In genomic region chr2:70019096-70019495, GRCh38 we compare ENCODE assay signal across 21 cellular contexts.
"Had no signal": no experiment of that assay in that cellular context is flagged by ENCODE, and none has a peak within 500 bp of the region (broad histone marks: within the 10 kb centered on the region; RNA-seq: fewer than 3 reads in every experiment).

No MANE protein-coding gene starts in this region.

- H3K36me3 ChIP-seq: transverse colon had no signal

- FAIRE-seq: colon, endometrium, frontal cortex, keratinocyte had no signal

- ATAC-seq: activated CD4-positive, CD25-positive, alpha-beta regulatory T cell treated with anti-CD3 and anti-CD28 coated beads, Interleukin-2, amount 50 U/mL, for 24 hours; body of pancreas; stimulated activated naive CD8-positive, alpha-beta T cell treated with anti-CD3 and anti-CD28 coated beads, Interleukin-15, amount 100 ng/mL, for 72 hours had no signal

- H3K27ac ChIP-seq: suprapubic skin, transverse colon had no signal

- H3K27me3 Mint-ChIP-seq: progenitor cell of endocrine pancreas; stimulated activated naive CD8-positive, alpha-beta T cell treated with anti-CD3 and anti-CD28 coated beads, Interleukin-15, amount 100 ng/mL, for 72 hours had no signal

- H3K4me3 ChIP-seq: body of pancreas, suprapubic skin, transverse colon had no signal

- DNase-seq: activated CD4-positive, alpha-beta T cell treated with anti-CD3 and anti-CD28 coated beads, Interleukin-2, amount 50 U/mL, for 1 hour; activated CD8-positive, alpha-beta memory T cell treated with anti-CD3 and anti-CD28 coated beads for 24 hours; activated CD8-positive, alpha-beta memory T cell treated with anti-CD3 and anti-CD28 coated beads, Interleukin-2, amount 50 U/mL, for 48 hours; activated naive CD4-positive, alpha-beta T cell treated with Interleukin-2 at 50 U/mL for 16 hours; body of pancreas; caudate nucleus; erythroblast; hypothalamus; mammary epithelial cell; midbrain; stimulated activated naive CD8-positive, alpha-beta T cell treated with anti-CD3 and anti-CD28 coated beads, Interleukin-15, amount 100 ng/mL, for 72 hours; T1000; transverse colon had no signal

- H3K4me1 ChIP-seq: body of pancreas, suprapubic skin, transverse colon had no signal

- H3K27me3 ChIP-seq: body of pancreas, suprapubic skin, transverse colon had no signal

- H3K27ac Mint-ChIP-seq: progenitor cell of endocrine pancreas had no signal

- H3K4me1 Mint-ChIP-seq: neural crest cell had no signal

- H3K9me3 ChIP-seq: body of pancreas, suprapubic skin, transverse colon had no signal

- H3K4me3 Mint-ChIP-seq: neural crest cell; stimulated activated naive CD8-positive, alpha-beta T cell treated with anti-CD3 and anti-CD28 coated beads, Interleukin-15, amount 100 ng/mL, for 72 hours had no signal
